In genomic region chr14:50001999-50002925, GRCh38 we compare ENCODE assay signal across 8 cellular contexts.
DNase-seq lines count a peak whose midpoint lies in the region; ATAC-seq and TF ChIP-seq lines count a peak whose summit lies in the region.

No MANE protein-coding gene starts in this region.

- peak overlapping the region; percentile 62 to 88 (median 76); a peak in 21 of 22 replicates for H3K9ac ChIP-seq in BLaER1 treated with 17β-estradiol and CSF1 and Interleukin-3, amounts not matched to agents 10 nM and 100 nM
- H3K9ac ChIP-seq in HCT116 (ENCODE audit: low read length) (peak overlapping the region; percentile 82), mucosa of rectum (ENCODE audit: low read depth in 1 of 2, low read length in 2 of 2) (peak overlapping the region; percentile 87 to 88)

- TSS peak; percentile 70 for BruUV-seq in HCT116 (replicated peaks; lab: Mats Ljungman, UMichigan)

- RAD21 ChIA-PET in HCT116 (lab: Charles Lee; ENCODE audit: low non-redundant PET in 1 of 2, low total read pairs in 2 of 2, uncharacterized antibody in 2 of 2, unreplicated experiment in 2 of 2), result interaction anchor here in 1 of 2 experiments (1.0 to 1.4 kb wide), 2 partner anchors 25 to 58 kb away, joined by 3 to 4 read pairs; no protein-coding TSS in a partner anchor

- POLR2A ChIA-PET in HCT116 (lab: Charles Lee), result interaction anchor here (1.0 to 3.8 kb wide), 15 partner anchors 10 to 150 kb away, joined by 3 to 26 read pairs (median 3); partner anchors contain the start of gene NEMF

- H3K27ac ChIP-seq in BLaER1 treated with 17β-estradiol and CSF1 and Interleukin-3, amounts not matched to agents 10 nM and 100 nM, result peak overlapping the region; percentile 28 to 97 (median 81)
- H3K27ac ChIP-seq in HCT116 (ENCODE audit: low read depth, low read length), result peak overlapping the region; percentile 90
- peak overlapping the region; percentile 96 to 97 for H3K27ac ChIP-seq in ascending aorta
- peak overlapping the region; percentile 96 to 100 for H3K27ac ChIP-seq in mucosa of rectum (ENCODE audit: low read depth in 2 of 2, low read length in 2 of 2)
- H3K27ac ChIP-seq in testis, result peak overlapping the region; percentile 81 to 90

- CTCF ChIA-PET in HCT116 (lab: Charles Lee), result interaction anchor here (2.6 kb wide), 1 partner anchor 140 kb away, joined by 10 read pairs; no protein-coding TSS in a partner anchor

- H4K20me1 ChIP-seq in BLaER1 treated with 17β-estradiol and CSF1 and Interleukin-3, amounts not matched to agents 10 nM and 100 nM, result no peaks in the 10 kb centered on the region
- H4K20me1 ChIP-seq in HCT116 (ENCODE audit: insufficient read depth), result no peaks in the 10 kb centered on the region

- no peak for TF ChIP-seq RAD21 in HCT116 (IDR thresholded peaks at IDR 0.05; ENCODE audit: low read depth)

- H3K79me2 ChIP-seq in HCT116 (ENCODE audit: insufficient read depth, low read length), result no peaks in the 10 kb centered on the region

- no peak for TF ChIP-seq POLR2A in HCT116 (IDR thresholded peaks at IDR 0.05; ENCODE audit: borderline replicate concordance, extremely low read depth, insufficient read depth, insufficient read length)
- TF ChIP-seq POLR2A in testis (IDR thresholded peaks at IDR 0.05), result no peak

- H3K9me2 ChIP-seq in HCT116 (ENCODE audit: insufficient read depth), result no peaks in the 10 kb centered on the region

- no peaks in the 10 kb centered on the region for H3K9me3 ChIP-seq in BLaER1 treated with 17β-estradiol and CSF1 and Interleukin-3, amounts not matched to agents 10 nM and 100 nM (replicated peaks in 1 of 11)
- H3K9me3 ChIP-seq in HCT116 (ENCODE audit: control insufficient read depth in 1 of 2, insufficient read depth in 1 of 2, low read depth in 1 of 2, low read length in 2 of 2), result no peaks in the 10 kb centered on the region
- H3K9me3 ChIP-seq in ascending aorta, result no peaks in the 10 kb centered on the region
- H3K9me3 ChIP-seq in mucosa of rectum (ENCODE audit: control insufficient read depth in 2 of 2, low read length in 2 of 2), result no peaks in the 10 kb centered on the region
- no peaks in the 10 kb centered on the region for H3K9me3 ChIP-seq in testis

- H3K4me2 ChIP-seq in BLaER1 treated with 17β-estradiol and CSF1 and Interleukin-3, amounts not matched to agents 10 nM and 100 nM, result peak overlapping the region; percentile 85 to 100 (median 95)
- peak overlapping the region; percentile 91 for H3K4me2 ChIP-seq in HCT116 (ENCODE audit: low read length)

- H3K4me1 ChIP-seq in BLaER1 treated with 17β-estradiol and CSF1 and Interleukin-3, amounts not matched to agents 10 nM and 100 nM, result peaks cover 53 to 88% (median 70%) of the 10 kb centered on the region in 10 experiments
- H3K4me1 ChIP-seq in HCT116 (ENCODE audit: control insufficient read depth in 1 of 2, insufficient read depth in 2 of 2, low read length in 2 of 2) (peaks cover 58 to 78% of the 10 kb centered on the region in 2 experiments), ascending aorta (peaks cover 14 to 52% of the 10 kb centered on the region in 2 donors), mucosa of rectum (ENCODE audit: control insufficient read depth in 2 of 2, insufficient read depth in 2 of 2, low read length in 2 of 2) (peaks cover 56 to 63% of the 10 kb centered on the region in 2 donors), testis (peaks cover 43% of the 10 kb centered on the region)

- no peak overlapping the region for H2AFZ ChIP-seq in HCT116 (ENCODE audit: low read depth, low read length, poor library complexity, severe bottlenecking)

- H3K36me3 ChIP-seq in BLaER1 treated with 17β-estradiol and CSF1 and Interleukin-3, amounts not matched to agents 10 nM and 100 nM, result peaks cover 0 to 4% (median 0%) of the 10 kb centered on the region in 11 experiments; a peak in 1 of 22 replicates
- H3K36me3 ChIP-seq in HCT116 (ENCODE audit: control insufficient read depth in 1 of 2, insufficient read depth in 2 of 2, low read length in 2 of 2), result no peaks in the 10 kb centered on the region
- no peaks in the 10 kb centered on the region for H3K36me3 ChIP-seq in ascending aorta
- H3K36me3 ChIP-seq in mucosa of rectum (ENCODE audit: control insufficient read depth in 2 of 2, insufficient read depth in 2 of 2, low read length in 2 of 2), result no peaks in the 10 kb centered on the region
- no peaks in the 10 kb centered on the region for H3K36me3 ChIP-seq in testis (ENCODE audit: low read depth, missing control alignments)

- ATAC-seq in HCT116 (no peak), GM18498 (IDR thresholded peaks at IDR 0.05; ENCODE audit: unreplicated experiment) (no peak)

- DNase-seq in HCT116 (ENCODE audit: low read depth, low spot score) (no peak), T follicular helper cell (ENCODE audit: low read depth) (peak; percentile 33), ascending aorta (ENCODE audit: low spot score in 2 of 2) (no peak), testis (no peak), NCI-H526 (lab: John Stamatoyannopoulos, UW) (no peak)

- H3K27me3 ChIP-seq in BLaER1 treated with 17β-estradiol and CSF1 and Interleukin-3, amounts not matched to agents 10 nM and 100 nM, result no peaks in the 10 kb centered on the region
- H3K27me3 ChIP-seq in HCT116 (ENCODE audit: insufficient read depth, low read length) (no peaks in the 10 kb centered on the region), ascending aorta (no peaks in the 10 kb centered on the region), mucosa of rectum (ENCODE audit: control insufficient read depth in 2 of 2, insufficient read depth in 2 of 2, low read length in 2 of 2) (no peaks in the 10 kb centered on the region), testis (no peaks in the 10 kb centered on the region)

- H3K4me3 ChIP-seq in BLaER1 treated with 17β-estradiol and CSF1 and Interleukin-3, amounts not matched to agents 10 nM and 100 nM, result peak overlapping the region in 9 of 10 experiments; percentile 56 to 70 (median 61); a peak in 16 of 20 replicates
- H3K4me3 ChIP-seq in HCT116 (replicated peaks in 1 of 2; ENCODE audit: low read depth in 1 of 2, low read length in 2 of 2), result peak overlapping the region; percentile 63 to 64
- peak overlapping the region; percentile 62 to 69 for H3K4me3 ChIP-seq in ascending aorta
- peak overlapping the region; percentile 68 to 80 for H3K4me3 ChIP-seq in mucosa of rectum (ENCODE audit: low read length in 2 of 2)
- peak overlapping the region in 1 of 2 donors; percentile 67 for H3K4me3 ChIP-seq in testis

- 64 to 66% methylated on average over 10 of the region's 10 CpGs for WGBS in testis, 2 donors

- intact Hi-C loops in HCT116 (cut with micrococcal nuclease), result loop anchor here (2.0 to 5.0 kb wide), 4 partner anchors 95 to 139 kb away; partner anchors contain the start of gene ARF6
- intact Hi-C loops in ascending aorta (cut with DNase I), result loop anchor here (1.0 to 2.0 kb wide), 3 partner anchors 27 to 139 kb away; no protein-coding TSS in a partner anchor
- intact Hi-C loops in testis (cut with DNase I; ENCODE audit: low total_unique reads), result no loop called here

- TF ChIP-seq CTCF in HCT116 (IDR thresholded peaks at IDR 0.05 in 2 of 3, conservative IDR thresholded peaks at IDR 0.05 in 1 of 3; ENCODE audit: borderline replicate concordance in 1 of 3, insufficient read depth in 1 of 3, low read depth in 2 of 3, low read length in 2 of 3) (no peak), ascending aorta (IDR thresholded peaks at IDR 0.05) (no peak), testis (IDR thresholded peaks at IDR 0.05) (no peak)

TF ChIP-seq in HCT116, 20 proteins besides CTCF, POLR2A, EP300 and RAD21:
- TF ChIP-seq YY1 (IDR thresholded peaks at IDR 0.05; ENCODE audit: extremely low read depth, insufficient replicate concordance, low read depth, low read length) (peak; percentile 30), CEBPB (IDR thresholded peaks at IDR 0.05; ENCODE audit: low read depth) (no peak), SIN3A (IDR thresholded peaks at IDR 0.05; ENCODE audit: low read depth) (no peak), ZFX (IDR thresholded peaks at IDR 0.05) (no peak), TCF7L2 (IDR thresholded peaks at IDR 0.05; ENCODE audit: borderline replicate concordance, extremely low read depth, insufficient read depth, insufficient read length) (no peak), EZH2phosphoT487 (IDR thresholded peaks at IDR 0.05; ENCODE audit: borderline replicate concordance) (no peak), SRF (IDR thresholded peaks at IDR 0.05; ENCODE audit: low read depth) (no peak)
- TF ChIP-seq, protein P1, sequence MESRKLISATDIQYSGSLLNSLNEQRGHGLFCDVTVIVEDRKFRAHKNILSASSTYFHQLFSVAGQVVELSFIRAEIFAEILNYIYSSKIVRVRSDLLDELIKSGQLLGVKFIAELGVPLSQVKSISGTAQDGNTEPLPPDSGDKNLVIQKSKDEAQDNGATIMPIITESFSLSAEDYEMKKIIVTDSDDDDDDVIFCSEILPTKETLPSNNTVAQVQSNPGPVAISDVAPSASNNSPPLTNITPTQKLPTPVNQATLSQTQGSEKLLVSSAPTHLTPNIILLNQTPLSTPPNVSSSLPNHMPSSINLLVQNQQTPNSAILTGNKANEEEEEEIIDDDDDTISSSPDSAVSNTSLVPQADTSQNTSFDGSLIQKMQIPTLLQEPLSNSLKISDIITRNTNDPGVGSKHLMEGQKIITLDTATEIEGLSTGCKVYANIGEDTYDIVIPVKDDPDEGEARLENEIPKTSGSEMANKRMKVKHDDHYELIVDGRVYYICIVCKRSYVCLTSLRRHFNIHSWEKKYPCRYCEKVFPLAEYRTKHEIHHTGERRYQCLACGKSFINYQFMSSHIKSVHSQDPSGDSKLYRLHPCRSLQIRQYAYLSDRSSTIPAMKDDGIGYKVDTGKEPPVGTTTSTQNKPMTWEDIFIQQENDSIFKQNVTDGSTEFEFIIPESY (IDR thresholded peaks at IDR 0.05; ENCODE audit: extremely low read depth, insufficient replicate concordance, low read length), result no peak
- TF ChIP-seq, protein P2, sequence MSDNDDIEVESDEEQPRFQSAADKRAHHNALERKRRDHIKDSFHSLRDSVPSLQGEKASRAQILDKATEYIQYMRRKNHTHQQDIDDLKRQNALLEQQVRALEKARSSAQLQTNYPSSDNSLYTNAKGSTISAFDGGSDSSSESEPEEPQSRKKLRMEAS (IDR thresholded peaks at IDR 0.05), result no peak
TF ChIP-seq in HCT116: peak in this region for 1.
